In genomic region chr12:132475304-132476037, GRCh38 we compare ENCODE assay signal across 11 cellular contexts. TPM values are rescaled to one million over a fixed set of nuclear protein-coding genes. Genes with fewer than 3 reads are reported as not detected.
DNase-seq lines count a peak whose midpoint lies in the region; ATAC-seq and TF ChIP-seq lines count a peak whose summit lies in the region.
"Had no signal": no experiment of that assay in that cellular context is flagged by ENCODE, and none has a peak within 500 bp of the region (broad histone marks: within the 10 kb centered on the region; RNA-seq: fewer than 3 reads in every experiment).

No MANE protein-coding gene starts in this region.

- peak overlapping the region; percentile 80 to 83 for H3K27ac Mint-ChIP-seq in natural killer cell

- peaks cover 0 to 21% of the 10 kb centered on the region in 2 donors for H3K27me3 Mint-ChIP-seq in natural killer cell (ENCODE audit: low read depth in 2 of 2)

- no peaks in the 10 kb centered on the region for H3K9me3 ChIP-seq in thyroid gland
- no peaks in the 10 kb centered on the region for H3K9me3 ChIP-seq in body of pancreas
- H3K9me3 ChIP-seq: gastroesophageal sphincter had no signal

- intact Hi-C loops in natural killer cell (cut with micrococcal nuclease), result no loop called here
- intact Hi-C loops in thyroid gland (cut with DNase I), result no loop called here
- intact Hi-C loops in body of pancreas (cut with DNase I), result no loop called here

- 87 to 92% methylated on average over 17 to 21 of the region's 47 CpGs for WGBS in thyroid gland, 2 donors
- WGBS in body of pancreas, 2 donors, result 84 to 97% methylated on average over 7 to 29 of the region's 47 CpGs

- ATAC-seq in natural killer cell (peak in 2 of 3 donors; percentile 25 to 29), GM19467 (IDR thresholded peaks at IDR 0.05; ENCODE audit: unreplicated experiment) (no peak), body of pancreas (no peak)
- ATAC-seq: gastroesophageal sphincter had no signal

- H3K4me1 ChIP-seq in thyroid gland (no peaks in the 10 kb centered on the region), body of pancreas (peaks cover 7% of the 10 kb centered on the region)
- H3K4me1 ChIP-seq: gastroesophageal sphincter had no signal

- TF ChIP-seq POLR2A in thyroid gland (IDR thresholded peaks at IDR 0.05), result no peak
- no peak for TF ChIP-seq POLR2A in body of pancreas (IDR thresholded peaks at IDR 0.05)

- H3K27me3 ChIP-seq in thyroid gland (no peaks in the 10 kb centered on the region), body of pancreas (no peaks in the 10 kb centered on the region)

- H3K4me3 Mint-ChIP-seq in natural killer cell, result peak overlapping the region; percentile 81

- H3K4me3 ChIP-seq in thyroid gland (replicated peaks in 1 of 3) (no peak overlapping the region), body of pancreas (no peak overlapping the region)
- H3K4me3 ChIP-seq: gastroesophageal sphincter had no signal

- no peaks in the 10 kb centered on the region for H3K36me3 Mint-ChIP-seq in natural killer cell

- DNase-seq in NCI-H82 (lab: John Stamatoyannopoulos, UW), result peak; percentile 47
- DNase-seq in NCI-H82 treated with DMSO at 0.1 percent for 48 hours (lab: John Stamatoyannopoulos, UW; ENCODE audit: unreplicated experiment), result no peak
- peak; percentile 42 for DNase-seq in NCI-H1930 (lab: John Stamatoyannopoulos, UW)
- DNase-seq in activated T-cell treated with anti-CD3 and anti-CD28 coated beads, Interleukin-2, amount 50 U/mL, for 48 hours, result peak; percentile 38 to 44
- DNase-seq in natural killer cell, result no peak
- no peak for DNase-seq in thyroid gland
- DNase-seq in body of pancreas, result no peak
- DNase-seq: mesenchymal stem cell, NCI-H2171 had no signal

- H3K9me3 Mint-ChIP-seq in natural killer cell, result no peaks in the 10 kb centered on the region

- H3K27ac ChIP-seq in thyroid gland (no peak overlapping the region), body of pancreas (no peak overlapping the region)

- TF ChIP-seq CTCF in natural killer cell (IDR thresholded peaks at IDR 0.05) (no peak), thyroid gland (IDR thresholded peaks at IDR 0.05) (no peak), body of pancreas (IDR thresholded peaks at IDR 0.05) (no peak)

- H3K36me3 ChIP-seq in thyroid gland (no peaks in the 10 kb centered on the region), body of pancreas (replicated peaks in 1 of 2; ENCODE audit: insufficient read depth in 1 of 2, low read depth in 2 of 2) (no peaks in the 10 kb centered on the region)
- H3K36me3 ChIP-seq: gastroesophageal sphincter had no signal

- H3K4me1 Mint-ChIP-seq in natural killer cell, result peaks cover 11 to 42% of the 10 kb centered on the region in 2 donors

RNA-seq across cellular contexts. Expression of gene FBRSL1, which starts 14.5 kb away (rescaled TPM):
- 10 to 100 TPM; 67.5 to 78.0 (median 76.2) TPM for total RNA-seq in natural killer cell
- total RNA-seq in thyroid gland, result 10 to 100 TPM in 2 of 4 donors, 1 to 10 TPM in 2; 9.2 to 19.7 (median 12.0) TPM
- 10 to 100 TPM; 29.8 to 50.1 TPM for total RNA-seq in body of pancreas

Comparison
In these comparisons a context has a peak if more than half of its experiments do, and no peak if none do; other contexts are left out.
1. DNase-seq: peak in NCI-H82 (single experiment), NCI-H1930 (2 of 2) and activated T-cell treated with anti-CD3 and anti-CD28 coated beads, Interleukin-2, amount 50 U/mL, for 48 hours (2 of 2); none in NCI-H82 treated with DMSO at 0.1 percent for 48 hours (single experiment), natural killer cell (single experiment), thyroid gland (0 of 2) and body of pancreas (0 of 4).
2. ATAC-seq: peak in natural killer cell (2 of 3); none in GM19467 (single experiment) and body of pancreas (single experiment).